19 cellular contexts compared by ENCODE assay signal in genomic region chr7:54394877-54395276, GRCh38.
DNase-seq lines count a peak whose midpoint lies in the region; ATAC-seq, FAIRE-seq and TF ChIP-seq lines count a peak whose summit lies in the region.
"Had no signal": no experiment of that assay in that cellular context is flagged by ENCODE, and none has a peak within 500 bp of the region (broad histone marks: within the 10 kb centered on the region; RNA-seq: fewer than 3 reads in every experiment).

No MANE protein-coding gene starts in this region.

- no peak overlapping the region for H3K4me2 ChIP-seq in DND-41 (ENCODE audit: insufficient read depth, low read length)
- H3K4me2 ChIP-seq in GM12878 (ENCODE audit: control insufficient read depth, insufficient read depth) = no peak overlapping the region

- no peaks in the 10 kb centered on the region for H3K27me3 ChIP-seq in DND-41 (ENCODE audit: insufficient read depth, low read length, poor library complexity)
- H3K27me3 ChIP-seq in GM12878 (replicated peaks in 1 of 2; ENCODE audit: control insufficient read depth in 2 of 2, insufficient read depth in 2 of 2, low read length in 1 of 2) = no peaks in the 10 kb centered on the region
- H3K27me3 ChIP-seq in spleen (replicated peaks in 1 of 7) = no peaks in the 10 kb centered on the region

- SMC1A ChIA-PET in GM12878 (lab: Charles Lee; ENCODE audit: uncharacterized antibody, unreplicated experiment) = interaction anchor here (0.9 to 5.1 kb wide), 9 partner anchors 11 to 144 kb away, joined by 3 to 60 read pairs (median 4); no protein-coding TSS in a partner anchor

- ATAC-seq in DND-41 (ENCODE audit: insufficient read depth, low read depth) (peak; percentile 62; the same call in 1 of the 3 replicates), GM12878 (peak; percentile 55), GM21360 (IDR thresholded peaks at IDR 0.05; ENCODE audit: unreplicated experiment) (no peak)
- ATAC-seq: natural killer cell treated with Interleukin-12 subunit alpha and Interleukin-12 subunit beta and Interleukin-15 and Interleukin-18, amount 100 ng/mL, for 72 hours had no signal

- 43% methylated on average over 3 of the region's 3 CpGs for WGBS in GM12878 (ENCODE audit: insufficient coverage, insufficient replicate concordance, low lambda C conversion rate, missing lambda C conversion rate)
- WGBS in spleen, 5 donors = 86 to 97% (median 89%) methylated on average over 3 of the region's 3 CpGs

- in situ Hi-C loops in GM12878 (cut with MboI) = no loop called here

- DNase-seq in NCI-H2029 (lab: John Stamatoyannopoulos, UW) (peak; percentile 1), NCI-H2029 treated with DMSO at 0.1 percent for 48 hours (lab: John Stamatoyannopoulos, UW) (no peak), DND-41 (no peak), NCI-H345 treated with DMSO at 0.1 percent for 48 hours (lab: John Stamatoyannopoulos, UW; ENCODE audit: unreplicated experiment) (peak; percentile 3), GM12878 (ENCODE audit: low read depth, low spot score) (no peak), DMS 273 (lab: John Stamatoyannopoulos, UW; ENCODE audit: unreplicated experiment) (no peak), spleen (no peak)
- DNase-seq: immature natural killer cell; NCI-H187 treated with DMSO at 0.1 percent for 48 hours; stimulated activated CD4-positive, alpha-beta T cell treated with anti-CD3 and anti-CD28 coated beads, Interleukin-12 subunit alpha, Interleukin-12 subunit beta, amount 100 ng/mL, for 4 hours had no signal

- intact Hi-C loops in GM12878 (cut with micrococcal nuclease; ENCODE audit: unreplicated experiment) = loop anchor here (5.0 kb wide), 1 partner anchor 58 kb away; no protein-coding TSS in a partner anchor
- intact Hi-C loops in spleen (cut with DNase I; ENCODE audit: low total_unique reads) = no loop called here

- RAD21 ChIA-PET in GM12878 (lab: Charles Lee; ENCODE audit: unreplicated experiment) = interaction anchor here (0.8 to 1.8 kb wide), 8 partner anchors 9 to 914 kb away, joined by 3 to 9 read pairs (median 4); no protein-coding TSS in a partner anchor

- POLR2A ChIA-PET in GM12878 (lab: Charles Lee) = interaction anchor here (1.3 to 1.7 kb wide), 2 partner anchors 54 to 58 kb away, joined by 3 read pairs; no protein-coding TSS in a partner anchor

- H2AFZ ChIP-seq in DND-41 (ENCODE audit: low read depth, low read length) (no peak overlapping the region), GM12878 (ENCODE audit: control insufficient read depth, low read depth, low read length) (no peak overlapping the region)

- CTCF ChIA-PET in GM12878 (lab: Yijun Ruan, JAX) = interaction anchor here (1.0 to 2.4 kb wide), 3 partner anchors 11 to 59 kb away, joined by 3 to 6 read pairs (median 4); no protein-coding TSS in a partner anchor

- FAIRE-seq in GM12878 (lab: Jason Lieb, UNC) = no peak
- FAIRE-seq: GM18507, urothelium cell line had no signal

- H3K27ac ChIP-seq in DND-41 (ENCODE audit: low read length) = no peak overlapping the region
- no peak overlapping the region for H3K27ac ChIP-seq in GM12878 (ENCODE audit: control insufficient read depth, insufficient read depth)
- no peak overlapping the region for H3K27ac ChIP-seq in spleen
- H3K27ac ChIP-seq: coronary artery, prostate gland, SK-N-MC had no signal

- H3K9ac ChIP-seq in DND-41 (ENCODE audit: low read depth, low read length) = no peak overlapping the region
- no peak overlapping the region for H3K9ac ChIP-seq in GM12878 (ENCODE audit: control insufficient read depth, insufficient read depth, low read length)

- TF ChIP-seq CTCF in DND-41 (IDR thresholded peaks at IDR 0.05; ENCODE audit: borderline replicate concordance, extremely low read depth, low read length, poor library complexity, severe bottlenecking) (no peak), GM12878 (IDR thresholded peaks at IDR 0.05 in 2 of 3, conservative IDR thresholded peaks at IDR 0.05 in 1 of 3; ENCODE audit: control insufficient read depth in 2 of 3, extremely low read depth in 1 of 3, insufficient read depth in 1 of 3, low read depth in 3 of 3, low read length in 3 of 3) (no peak), spleen (IDR thresholded peaks at IDR 0.05 in 8 of 11, conservative IDR thresholded peaks at IDR 0.05 in 3 of 11) (no peak)

- no peaks in the 10 kb centered on the region for H3K4me1 ChIP-seq in DND-41 (ENCODE audit: insufficient read depth, low read length)
- no peaks in the 10 kb centered on the region for H3K4me1 ChIP-seq in GM12878 (ENCODE audit: control insufficient read depth, insufficient read depth, low read length)
- no peaks in the 10 kb centered on the region for H3K4me1 ChIP-seq in spleen
- H3K4me1 ChIP-seq: prostate gland had no signal

- BruUV-seq in GM12878 (replicated peaks; lab: Mats Ljungman, UMichigan) = no TSS peak

- no peak for TF ChIP-seq EP300 in GM12878 (IDR thresholded peaks at IDR 0.05; ENCODE audit: borderline replicate concordance in 1 of 2, control insufficient read depth in 1 of 2, low read depth in 2 of 2, low read length in 2 of 2)

- no peaks in the 10 kb centered on the region for H3K36me3 ChIP-seq in DND-41 (ENCODE audit: insufficient read depth, low read length)
- no peaks in the 10 kb centered on the region for H3K36me3 ChIP-seq in GM12878 (ENCODE audit: control insufficient read depth in 2 of 2, insufficient read depth in 2 of 2, low read length in 1 of 2)
- no peaks in the 10 kb centered on the region for H3K36me3 ChIP-seq in spleen
- H3K36me3 ChIP-seq: prostate gland had no signal

- H4K20me1 ChIP-seq in DND-41 (ENCODE audit: insufficient read depth, low read length) = no peaks in the 10 kb centered on the region
- H4K20me1 ChIP-seq in GM12878 (ENCODE audit: control insufficient read depth, insufficient read depth) = no peaks in the 10 kb centered on the region

- H3K4me3 ChIP-seq in DND-41 (ENCODE audit: low read depth in 1 of 2, low read length in 2 of 2) (no peak overlapping the region), GM12878 (no peak overlapping the region), spleen (no peak overlapping the region)
- H3K4me3 ChIP-seq: coronary artery, lung, prostate gland, SK-N-MC had no signal

- TF ChIP-seq RAD21 in GM12878 (IDR thresholded peaks at IDR 0.05; ENCODE audit: insufficient read depth, low read depth, low read length) = no peak

- no peaks in the 10 kb centered on the region for H3K79me2 ChIP-seq in DND-41 (ENCODE audit: insufficient read depth, low read length)
- H3K79me2 ChIP-seq in GM12878 (ENCODE audit: control insufficient read depth, insufficient read depth, low read length) = no peaks in the 10 kb centered on the region

- TF ChIP-seq POLR2A in GM12878 (IDR thresholded peaks at IDR 0.05; ENCODE audit: low read depth, low read length) (no peak), spleen (IDR thresholded peaks at IDR 0.05) (no peak)

- H3K9me3 ChIP-seq in DND-41 (ENCODE audit: insufficient read depth, low read length, severe bottlenecking) (no peaks in the 10 kb centered on the region), GM12878 (replicated peaks; ENCODE audit: control insufficient read depth, insufficient read depth, low read length) (no peaks in the 10 kb centered on the region), spleen (peaks cover 0 to 9% (median 0%) of the 10 kb centered on the region in 8 donors)
- H3K9me3 ChIP-seq: Caco-2, prostate gland had no signal

TF ChIP-seq in GM12878, 131 proteins besides CTCF, POLR2A, EP300 and RAD21:
- TF ChIP-seq NFIC (IDR thresholded peaks at IDR 0.05; ENCODE audit: low read depth, low read length) (no peak), SRF (IDR thresholded peaks at IDR 0.05; ENCODE audit: low read depth in 2 of 2, low read length in 2 of 2) (no peak), SKIL (IDR thresholded peaks at IDR 0.05; ENCODE audit: low read depth, poor library complexity, severe bottlenecking) (no peak), PAX8 (IDR thresholded peaks at IDR 0.05) (no peak), MEF2A (IDR thresholded peaks at IDR 0.05; ENCODE audit: insufficient read depth, low read depth, low read length) (no peak)

Comparison
In these comparisons a context has a peak if more than half of its experiments do, and no peak if none do; other contexts are left out.
1. DNase-seq: peak in NCI-H2029 (single experiment) and NCI-H345 treated with DMSO at 0.1 percent for 48 hours (single experiment); none in NCI-H2029 treated with DMSO at 0.1 percent for 48 hours (single experiment), DND-41 (single experiment), GM12878 (single experiment), DMS 273 (single experiment) and spleen (single experiment).